12 cellular contexts compared by ENCODE assay signal in the genomic region with DNA sequence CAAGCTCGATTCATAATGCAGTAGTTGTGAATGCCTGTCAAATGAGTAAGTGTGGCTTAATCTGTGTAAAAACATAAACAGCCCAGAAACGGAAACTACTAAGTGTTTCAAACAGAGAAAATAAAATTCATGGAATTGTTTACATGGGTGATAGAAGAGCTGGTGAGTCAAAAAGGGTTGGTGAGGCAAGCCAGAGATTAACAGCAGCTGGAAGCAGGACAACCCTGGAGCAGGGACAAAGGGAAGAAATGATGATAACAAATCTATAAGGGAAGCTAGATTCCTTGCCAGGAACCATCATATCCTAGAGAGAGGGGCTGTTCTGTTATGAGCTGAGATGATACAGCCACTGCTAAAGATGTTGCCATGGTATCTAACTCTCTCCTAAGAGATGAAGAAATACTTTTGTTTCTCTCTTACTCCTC. TPM values are rescaled to one million over a fixed set of nuclear protein-coding genes. Genes with fewer than 3 reads are reported as not detected.
A peak's percentile ranks its signal among the peaks of the same experiment; 100 is the strongest.
DNase-seq lines count a peak whose midpoint lies in the region; ATAC-seq and TF ChIP-seq lines count a peak whose summit lies in the region.
"Had no signal": no experiment of that assay in that cellular context is flagged by ENCODE, and none has a peak within 500 bp of the region (broad histone marks: within the 10 kb centered on the region; RNA-seq: fewer than 3 reads in every experiment).

No MANE protein-coding gene starts in this region.

- H3K27me3 ChIP-seq in MG63 (no peaks in the 10 kb centered on the region), BE2C (no peaks in the 10 kb centered on the region)

- no peaks in the 10 kb centered on the region for H3K4me1 Mint-ChIP-seq in effector memory CD8-positive, alpha-beta T cell (ENCODE audit: low read depth in 2 of 2)
- H3K4me1 Mint-ChIP-seq: activated CD4-positive, alpha-beta T cell treated with anti-CD3 and anti-CD28 coated beads, Interleukin-2, amount 10 ng/mL, durations not matched to agents 7 days and 5 days had no signal

- H3K4me3 ChIP-seq in MG63 (no peak overlapping the region), epithelial cell of esophagus (ENCODE audit: low read length) (no peak overlapping the region), mucosa of descending colon (no peak overlapping the region), BE2C (ENCODE audit: low read depth, low read length) (no peak overlapping the region)
- H3K4me3 ChIP-seq: SK-N-MC had no signal

- H3K27ac Mint-ChIP-seq in effector memory CD8-positive, alpha-beta T cell = no peak overlapping the region
- H3K27ac Mint-ChIP-seq: activated CD4-positive, alpha-beta T cell treated with anti-CD3 and anti-CD28 coated beads, Interleukin-2, amount 10 ng/mL, durations not matched to agents 7 days and 5 days; activated naive CD4-positive, alpha-beta T cell treated with anti-CD3 and anti-CD28 coated beads, Interleukin-2, amount 50 U/mL, for 72 hours had no signal

- H3K9me3 ChIP-seq in MG63 (peaks cover 4% of the 10 kb centered on the region; the same call in 1 of the 2 replicates), mucosa of descending colon (no peaks in the 10 kb centered on the region), BE2C (no peaks in the 10 kb centered on the region)

- H3K4me3 Mint-ChIP-seq in effector memory CD8-positive, alpha-beta T cell = no peak overlapping the region
- H3K4me3 Mint-ChIP-seq: activated CD4-positive, alpha-beta T cell treated with anti-CD3 and anti-CD28 coated beads, Interleukin-2, amount 10 ng/mL, durations not matched to agents 7 days and 5 days had no signal

- no peak for TF ChIP-seq CTCF in epithelial cell of esophagus (IDR thresholded peaks at IDR 0.05; ENCODE audit: insufficient read depth, low read depth, low read length, missing control alignments)
- no peak for TF ChIP-seq CTCF in mucosa of descending colon (IDR thresholded peaks at IDR 0.05)
- no peak for TF ChIP-seq CTCF in BE2C (IDR thresholded peaks at IDR 0.05; ENCODE audit: low read depth, low read length)

- H3K9me3 Mint-ChIP-seq in effector memory CD8-positive, alpha-beta T cell = peaks cover 2 to 15% of the 10 kb centered on the region in 2 donors
- H3K9me3 Mint-ChIP-seq: activated CD4-positive, alpha-beta T cell treated with anti-CD3 and anti-CD28 coated beads, Interleukin-2, amount 10 ng/mL, durations not matched to agents 7 days and 5 days had no signal

- H3K36me3 Mint-ChIP-seq in effector memory CD8-positive, alpha-beta T cell (ENCODE audit: insufficient read depth) = no peaks in the 10 kb centered on the region
- H3K36me3 Mint-ChIP-seq: activated naive CD4-positive, alpha-beta T cell treated with anti-CD3 and anti-CD28 coated beads, Interleukin-2, amount 50 U/mL, for 72 hours had no signal

- no peaks in the 10 kb centered on the region for H3K27me3 Mint-ChIP-seq in effector memory CD8-positive, alpha-beta T cell
- H3K27me3 Mint-ChIP-seq: activated CD4-positive, alpha-beta T cell treated with anti-CD3 and anti-CD28 coated beads, Interleukin-2, amount 10 ng/mL, durations not matched to agents 7 days and 5 days had no signal

- ATAC-seq in mucosa of descending colon (peak; percentile 33), HG03439 (IDR thresholded peaks at IDR 0.05; ENCODE audit: unreplicated experiment) (no peak)
- ATAC-seq in effector memory CD8-positive, alpha-beta T cell (replicated peaks) = no peak
- ATAC-seq: activated naive CD4-positive, alpha-beta T cell treated with anti-CD3 and anti-CD28 coated beads, Interleukin-2, amount 50 U/mL, for 72 hours had no signal

- H3K36me3 ChIP-seq in MG63 (no peaks in the 10 kb centered on the region), mucosa of descending colon (ENCODE audit: low read depth) (no peaks in the 10 kb centered on the region), BE2C (no peaks in the 10 kb centered on the region)

- DNase-seq in AG20443 (ENCODE audit: low spot score) (peak; percentile 67), MG63 (peak; percentile 87), epithelial cell of esophagus (ENCODE audit: low read depth) (peak; percentile 81), mucosa of descending colon (peak in 1 of 3 donors; percentile 6), DMS114 treated with DMSO at 0.1 percent for 48 hours (lab: John Stamatoyannopoulos, UW; ENCODE audit: unreplicated experiment) (no peak), BE2C (no peak)
- no peak for DNase-seq in effector memory CD8-positive, alpha-beta T cell
- DNase-seq: activated CD4-positive, alpha-beta T cell treated with anti-CD3 and anti-CD28 coated beads, Interleukin-2, amount 10 ng/mL, durations not matched to agents 7 days and 5 days; NCI-H510A treated with DMSO at 0.1 percent for 48 hours had no signal

- intact Hi-C loops in mucosa of descending colon (cut with DNase I, micrococcal nuclease) = no loop called here

- H3K4me1 ChIP-seq in mucosa of descending colon (ENCODE audit: low read depth) = no peaks in the 10 kb centered on the region
- 0 out of 2 replicates have a peak, but pooled peaks cover 4% of the 10 kb centered on the region for H3K4me1 ChIP-seq in BE2C

RNA-seq across cellular contexts. Expression of gene PRR16, which starts 18.0 kb away (rescaled TPM):
- 0.30 and 5.9 TPM in 2 replicates for total RNA-seq in MG63 (2014; rRNA removed; shearing (Covaris generic); ENCODE audit: low replicate concordance)
- total RNA-seq in mucosa of descending colon = 1 to 10 TPM in 2 of 3 donors, under 1 TPM in 1; 0.69 to 2.9 (median 1.9) TPM
- 1.6 TPM for polyA plus RNA-seq in BE2C (2012; ENCODE audit: insufficient read depth, insufficient read length, low read depth)
- total RNA-seq: activated CD4-positive, alpha-beta T cell treated with anti-CD3 and anti-CD28 coated beads, Interleukin-2, amount 10 ng/mL, durations not matched to agents 7 days and 5 days; activated naive CD4-positive, alpha-beta T cell treated with anti-CD3 and anti-CD28 coated beads, Interleukin-2, amount 50 U/mL, for 72 hours had no signal

Comparison
In these comparisons a context has a peak if more than half of its experiments do, and no peak if none do; other contexts are left out.
1. DNase-seq: peak in AG20443 (single experiment), MG63 (single experiment) and epithelial cell of esophagus (single experiment); none in effector memory CD8-positive, alpha-beta T cell (0 of 3), DMS114 treated with DMSO at 0.1 percent for 48 hours (single experiment) and BE2C (single experiment).